ENCODE assay signal across 7 cellular contexts in genomic region chr9:113235701-113236255, GRCh38. TPM values are rescaled to one million over a fixed set of nuclear protein-coding genes. Genes with fewer than 3 reads are reported as not detected.
DNase-seq lines count a peak whose midpoint lies in the region; ATAC-seq and TF ChIP-seq lines count a peak whose summit lies in the region.
"Not testable (repeated sequence)": the region's sequence is repeated elsewhere in the genome, so short reads cannot be mapped to it uniquely, and the experiment has no call there.

No MANE protein-coding gene starts in this region.

- peak overlapping the region; percentile 57 for H3K4me3 ChIP-seq in DOHH2 (ENCODE audit: low read length)
- not testable (repeated sequence) for H3K4me3 ChIP-seq in lower lobe of right lung

- DNase-seq in astrocyte of the hippocampus (ENCODE audit: low read depth, low spot score), result peak; percentile 6
- DNase-seq in fibroblast of gingiva (ENCODE audit: low read depth), result peak; percentile 3
- peak; percentile 31 for DNase-seq in iris pigment epithelial cell (ENCODE audit: low read depth)
- DNase-seq in lower lobe of right lung, result peak; percentile 54
- DNase-seq in renal cortical epithelial cell (ENCODE audit: low read depth), result peak; percentile 11

- H3K4me1 Mint-ChIP-seq in activated T-helper 17 cell treated with anti-CD3 and anti-CD28 coated beads, Interleukin-2, amount 50 U/mL, for 72 hours, result peaks cover 14% of the 10 kb centered on the region

- peaks cover 71% of the 10 kb centered on the region for H3K79me2 ChIP-seq in DOHH2 (ENCODE audit: control insufficient read depth, low read length)

- peak overlapping the region; percentile 83 for H3K27ac ChIP-seq in DOHH2 (ENCODE audit: low read depth, low read length)
- H3K27ac ChIP-seq in lower lobe of right lung, result not testable (repeated sequence)

- intact Hi-C loops in lower lobe of right lung (cut with DNase I), result not testable (repeated sequence)

- H3K9me3 ChIP-seq in DOHH2 (ENCODE audit: control insufficient read depth, insufficient read depth, low read length); lower lobe of right lung: not testable (repeated sequence)

- not testable (repeated sequence) for H3K9me2 ChIP-seq in DOHH2 (replicated peaks; ENCODE audit: control insufficient read depth, low read length)

- peak overlapping the region; percentile 89 for H3K4me2 ChIP-seq in DOHH2 (ENCODE audit: low read length)

- H3K4me1 ChIP-seq in DOHH2 (ENCODE audit: control insufficient read depth, low read length) (peaks cover 60% of the 10 kb centered on the region), lower lobe of right lung (peaks cover 35% of the 10 kb centered on the region)

- TF ChIP-seq CTCF in DOHH2 (IDR thresholded peaks at IDR 0.05; ENCODE audit: low read depth, low read length, poor library complexity, severe bottlenecking); lower lobe of right lung (IDR thresholded peaks at IDR 0.05): not testable (repeated sequence)

- H4K20me1 ChIP-seq in DOHH2 (ENCODE audit: control insufficient read depth, insufficient read depth, low read depth, low read length), result not testable (repeated sequence)

- not testable (repeated sequence) for H3K27me3 Mint-ChIP-seq in activated T-helper 17 cell treated with anti-CD3 and anti-CD28 coated beads, Interleukin-2, amount 50 U/mL, for 72 hours

- ATAC-seq in activated T-helper 17 cell treated with anti-CD3 and anti-CD28 coated beads, Interleukin-2, amount 50 U/mL, for 72 hours (replicated peaks); lower lobe of right lung: not testable (repeated sequence)

- not testable (repeated sequence) for H3K36me3 ChIP-seq in DOHH2 (ENCODE audit: control insufficient read depth, low read length); lower lobe of right lung

- H3K9me3 Mint-ChIP-seq in activated T-helper 17 cell treated with anti-CD3 and anti-CD28 coated beads, Interleukin-2, amount 50 U/mL, for 72 hours, result not testable (repeated sequence)

- H3K27me3 ChIP-seq in DOHH2 (ENCODE audit: control insufficient read depth, low read length); lower lobe of right lung (ENCODE audit: low read depth): not testable (repeated sequence)

- peak overlapping the region; percentile 47 for H3K27ac Mint-ChIP-seq in activated T-helper 17 cell treated with anti-CD3 and anti-CD28 coated beads, Interleukin-2, amount 50 U/mL, for 72 hours

- not testable (repeated sequence) for H3K4me3 Mint-ChIP-seq in activated T-helper 17 cell treated with anti-CD3 and anti-CD28 coated beads, Interleukin-2, amount 50 U/mL, for 72 hours

- peaks cover 11% of the 10 kb centered on the region for H3F3A ChIP-seq in DOHH2 (ENCODE audit: control insufficient read depth, insufficient read depth)

- H3K36me3 Mint-ChIP-seq in activated T-helper 17 cell treated with anti-CD3 and anti-CD28 coated beads, Interleukin-2, amount 50 U/mL, for 72 hours (ENCODE audit: low read depth), result not testable (repeated sequence)

RNA-seq across cellular contexts. Expression of gene SLC31A1, which starts 14.4 kb away (rescaled TPM):
- 10 to 100 TPM; 13.1 to 17.3 TPM for total RNA-seq in activated T-helper 17 cell treated with anti-CD3 and anti-CD28 coated beads, Interleukin-2, amount 50 U/mL, for 72 hours
- total RNA-seq in lower lobe of right lung (48.4 TPM), renal cortical epithelial cell (28.7 and 32.4 TPM in 2 replicates)

RNA-seq across cellular contexts. Expression of gene FKBP15, which starts 14.7 kb away (rescaled TPM):
- total RNA-seq in activated T-helper 17 cell treated with anti-CD3 and anti-CD28 coated beads, Interleukin-2, amount 50 U/mL, for 72 hours, result 10 to 100 TPM; 41.2 to 41.5 TPM
- total RNA-seq in lower lobe of right lung (84.6 TPM), renal cortical epithelial cell (9.6 and 30.2 TPM in 2 replicates)

RNA-seq across cellular contexts. Expression of gene CDC26, which starts 39.6 kb away (rescaled TPM):
- total RNA-seq in activated T-helper 17 cell treated with anti-CD3 and anti-CD28 coated beads, Interleukin-2, amount 50 U/mL, for 72 hours, result 10 to 100 TPM; 47.0 to 47.9 TPM
- total RNA-seq in lower lobe of right lung, result 29.1 TPM
- 43.4 and 51.7 TPM in 2 replicates for total RNA-seq in renal cortical epithelial cell

RNA-seq across cellular contexts. Expression of gene PRPF4, which starts 39.7 kb away (rescaled TPM):
- 10 to 100 TPM; 41.3 to 51.1 TPM for total RNA-seq in activated T-helper 17 cell treated with anti-CD3 and anti-CD28 coated beads, Interleukin-2, amount 50 U/mL, for 72 hours
- total RNA-seq in lower lobe of right lung (12.6 TPM), renal cortical epithelial cell (31.1 and 36.6 TPM in 2 replicates)

Comparison
In these comparisons a context has a peak if more than half of its experiments do, and no peak if none do; other contexts are left out.
1. DNase-seq: peak in every context shown above with its lines; median percentile 54 in lower lobe of right lung; 31 in iris pigment epithelial cell; 11 in renal cortical epithelial cell; 6 in astrocyte of the hippocampus; 3 in fibroblast of gingiva.